In genomic region chr2:175620035-175620434, GRCh38 we compare ENCODE assay signal across 18 cellular contexts.
"Had no signal": no experiment of that assay in that cellular context is flagged by ENCODE, and none has a peak within 500 bp of the region (broad histone marks: within the 10 kb centered on the region; RNA-seq: fewer than 3 reads in every experiment).

No MANE protein-coding gene starts in this region.

- H3K27me3 Mint-ChIP-seq: progenitor cell of endocrine pancreas had no signal

- H3K9me3 ChIP-seq: gastrocnemius medialis, heart right ventricle, left ventricle myocardium inferior, ovary had no signal

- H3K36me3 Mint-ChIP-seq: immature natural killer cell had no signal

- H3K36me3 ChIP-seq: gastrocnemius medialis, heart right ventricle, left ventricle myocardium inferior, ovary had no signal

- H3K4me1 Mint-ChIP-seq: naive thymus-derived CD8-positive, alpha-beta T cell had no signal

- H3K27ac ChIP-seq: dorsolateral prefrontal cortex, gastrocnemius medialis, heart right ventricle, left ventricle myocardium inferior, ovary had no signal

- H3K4me1 ChIP-seq: gastrocnemius medialis, left ventricle myocardium inferior had no signal

- H3K4me3 Mint-ChIP-seq: immature natural killer cell; naive thymus-derived CD8-positive, alpha-beta T cell; neural crest cell had no signal

- H3K4me3 ChIP-seq: dorsolateral prefrontal cortex, gastrocnemius medialis, heart right ventricle, left ventricle myocardium inferior, lung, ovary had no signal

- DNase-seq: cortex of kidney; dorsolateral prefrontal cortex; effector CD8-positive, alpha-beta T cell; gastrocnemius medialis; heart right ventricle; immature natural killer cell; left ventricle myocardium inferior; mesenchymal stem cell; naive thymus-derived CD8-positive, alpha-beta T cell; nucleus accumbens; ovary; right cardiac atrium; stimulated activated CD4-positive, alpha-beta T cell treated with anti-CD3 and anti-CD28 coated beads, Interleukin-2, amount 100 ng/mL, for 48 hours; stimulated activated naive CD4-positive, alpha-beta T cell treated with Interleukin-2 at 50 U/mL for 16 hours; trophoblast cell had no signal

- H3K27me3 ChIP-seq: gastrocnemius medialis, ovary had no signal

- ATAC-seq: gastrocnemius medialis; heart right ventricle; naive thymus-derived CD8-positive, alpha-beta T cell; right cardiac atrium had no signal

- H3K27ac Mint-ChIP-seq: immature natural killer cell, progenitor cell of endocrine pancreas had no signal
